Comparison of ENCODE assay signal across 11 cellular contexts in genomic region chr19:15180451-15181390, GRCh38. TPM values are rescaled to one million over a fixed set of nuclear protein-coding genes. Genes with fewer than 3 reads are reported as not detected.
DNase-seq lines count a peak whose midpoint lies in the region; ATAC-seq and TF ChIP-seq lines count a peak whose summit lies in the region.
"Had no signal": no experiment of that assay in that cellular context is flagged by ENCODE, and none has a peak within 500 bp of the region (broad histone marks: within the 10 kb centered on the region; RNA-seq: fewer than 3 reads in every experiment).

No MANE protein-coding gene starts in this region.

- ATAC-seq in sciatic nerve (peak; percentile 52), GM19397 (IDR thresholded peaks at IDR 0.05; ENCODE audit: unreplicated experiment) (no peak), HG03196 (IDR thresholded peaks at IDR 0.05; ENCODE audit: unreplicated experiment) (no peak)
- ATAC-seq: activated CD4-positive, CD25-positive, alpha-beta regulatory T cell treated with anti-CD3 and anti-CD28 coated beads, Interleukin-2, amount 50 U/mL, for 24 hours; stimulated activated naive CD8-positive, alpha-beta T cell treated with anti-CD3 and anti-CD28 coated beads, Interleukin-15, Interleukin-2, amounts not matched to agents 100 U/mL and 50 U/mL, for 24 hours had no signal

- DNase-seq in NCI-H2081 (lab: John Stamatoyannopoulos, UW) (peak; percentile 53 to 69), NCI-H2081 treated with DMSO at 0.1 percent for 48 hours (lab: John Stamatoyannopoulos, UW) (no peak), NCI-H510A treated with DMSO at 0.1 percent for 48 hours (lab: John Stamatoyannopoulos, UW) (peak; percentile 85), erythroblast (lab: John Stamatoyannopoulos, UW) (peak; percentile 46 to 52), sciatic nerve (ENCODE audit: low spot score) (no peak), COR-L47 (lab: John Stamatoyannopoulos, UW) (no peak)
- DNase-seq: sigmoid colon; stimulated activated naive CD8-positive, alpha-beta T cell treated with anti-CD3 and anti-CD28 coated beads, Interleukin-15, Interleukin-2, amounts not matched to agents 100 U/mL and 50 U/mL, for 24 hours had no signal

- intact Hi-C loops in sciatic nerve (cut with DNase I): no loop called here

- no peak for TF ChIP-seq POLR2A in erythroblast (IDR thresholded peaks at IDR 0.05; ENCODE audit: low read length)

RNA-seq across cellular contexts. Expression of gene NOTCH3, which starts 20.1 kb away (rescaled TPM):
- 124 TPM for total RNA-seq in sciatic nerve

RNA-seq across cellular contexts. Expression of gene EPHX3, which starts 51.5 kb away (rescaled TPM):
- total RNA-seq in sciatic nerve: 0.45 TPM
- total RNA-seq: sigmoid colon had no signal

Comparison
In these comparisons a context has a peak if more than half of its experiments do, and no peak if none do; other contexts are left out.
1. DNase-seq: peak in NCI-H2081 (2 of 2), NCI-H510A treated with DMSO at 0.1 percent for 48 hours (single experiment) and erythroblast (2 of 2); none in NCI-H2081 treated with DMSO at 0.1 percent for 48 hours (single experiment), sciatic nerve (single experiment) and COR-L47 (single experiment).